Comparison of ENCODE assay signal across 1 cellular context in the genomic region with DNA sequence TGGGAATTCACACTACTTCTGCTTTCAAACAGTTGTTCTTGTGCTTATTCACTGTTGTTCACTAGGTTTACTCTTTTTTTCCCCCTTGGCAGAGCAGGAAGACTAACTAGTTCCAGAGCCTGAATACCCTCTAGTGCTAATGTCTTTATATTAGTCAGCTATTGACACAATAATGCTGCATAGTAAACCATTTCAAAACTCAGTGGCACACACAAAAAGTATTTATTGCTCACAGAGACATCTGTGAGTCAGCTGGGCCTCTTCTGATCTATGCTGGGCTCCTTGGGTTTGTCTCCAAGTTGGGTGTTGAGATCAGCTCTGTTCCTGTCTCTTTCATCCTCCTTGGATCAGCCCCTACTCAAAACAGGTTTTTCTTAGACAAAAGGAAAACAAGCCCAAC.
TF ChIP-seq lines count a peak whose summit lies in the region.

No MANE protein-coding gene starts in this region.

TF ChIP-seq in SK-N-SH, 30 proteins besides CTCF, POLR2A, EP300 and RAD21 (continued from another document):
- TF ChIP-seq, protein P1, sequence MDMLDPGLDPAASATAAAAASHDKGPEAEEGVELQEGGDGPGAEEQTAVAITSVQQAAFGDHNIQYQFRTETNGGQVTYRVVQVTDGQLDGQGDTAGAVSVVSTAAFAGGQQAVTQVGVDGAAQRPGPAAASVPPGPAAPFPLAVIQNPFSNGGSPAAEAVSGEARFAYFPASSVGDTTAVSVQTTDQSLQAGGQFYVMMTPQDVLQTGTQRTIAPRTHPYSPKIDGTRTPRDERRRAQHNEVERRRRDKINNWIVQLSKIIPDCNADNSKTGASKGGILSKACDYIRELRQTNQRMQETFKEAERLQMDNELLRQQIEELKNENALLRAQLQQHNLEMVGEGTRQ (IDR thresholded peaks at IDR 0.05; ENCODE audit: borderline replicate concordance, low read depth, low read length) = no peak
- no peak for TF ChIP-seq SIN3A (IDR thresholded peaks at IDR 0.05; ENCODE audit: borderline replicate concordance, low read depth, low read length)
- no peak for TF ChIP-seq CHD2 (IDR thresholded peaks at IDR 0.05; ENCODE audit: low read length, partially characterized antibody)
- peak; percentile 40; the same call in 1 of the 2 replicates for TF ChIP-seq JUND (IDR thresholded peaks at IDR 0.05)
- TF ChIP-seq TCF12 (IDR thresholded peaks at IDR 0.05) = peak; percentile 84
- TF ChIP-seq NFIC (IDR thresholded peaks at IDR 0.05; ENCODE audit: borderline replicate concordance) = 0 out of 2 replicates have a peak, but pooled peaks have one; percentile 23
- TF ChIP-seq, protein P2, sequence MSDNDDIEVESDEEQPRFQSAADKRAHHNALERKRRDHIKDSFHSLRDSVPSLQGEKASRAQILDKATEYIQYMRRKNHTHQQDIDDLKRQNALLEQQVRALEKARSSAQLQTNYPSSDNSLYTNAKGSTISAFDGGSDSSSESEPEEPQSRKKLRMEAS (IDR thresholded peaks at IDR 0.05; ENCODE audit: low read depth) = no peak
TF ChIP-seq in SK-N-SH: peak in this region for 6.
